Comparison of ENCODE assay signal across 1 cellular context in genomic region chr16:52553322-52553721, GRCh38.
TF ChIP-seq lines count a peak whose summit lies in the region.

No MANE protein-coding gene starts in this region.

TF ChIP-seq in H1, 55 proteins besides CTCF, POLR2A, EP300 and RAD21 (continued from another document):
- TF ChIP-seq ATF2 (IDR thresholded peaks at IDR 0.05; ENCODE audit: low read length) (no peak), YY1 (IDR thresholded peaks at IDR 0.05; ENCODE audit: low read depth, low read length) (no peak)
